8 cellular contexts compared by ENCODE assay signal in the genomic region with DNA sequence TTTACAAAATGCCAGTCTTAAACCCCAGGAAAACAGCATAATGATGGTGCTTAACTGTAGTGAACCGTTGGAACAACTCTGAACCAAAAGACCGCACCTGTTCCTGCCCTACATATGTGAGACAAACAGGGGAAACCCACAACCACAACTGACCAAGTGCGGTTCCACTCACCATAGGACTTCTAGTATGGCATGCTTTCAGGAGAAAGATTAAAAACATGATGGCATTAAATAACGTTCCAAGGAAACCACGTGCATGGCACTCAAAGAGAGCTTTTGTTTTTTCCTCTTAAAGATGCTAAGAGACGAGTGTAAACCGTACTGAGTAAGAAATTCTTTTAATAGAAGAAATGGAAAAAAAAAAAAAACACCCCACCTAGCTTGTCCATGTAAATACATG.
DNase-seq lines count a peak whose midpoint lies in the region; ATAC-seq and TF ChIP-seq lines count a peak whose summit lies in the region.

No MANE protein-coding gene starts in this region.

- no peak for TF ChIP-seq CTCF in CD8-positive, alpha-beta T cell (IDR thresholded peaks at IDR 0.05)
- TF ChIP-seq CTCF in left ventricle myocardium inferior (IDR thresholded peaks at IDR 0.05; ENCODE audit: borderline replicate concordance) = no peak

- H3K4me3 Mint-ChIP-seq in CD8-positive, alpha-beta T cell = peak overlapping the region; percentile 47
- H3K4me3 Mint-ChIP-seq in activated T-helper 2 cell treated with anti-CD3 and anti-CD28 coated beads, Interferon-gamma antibody, Interleukin-2, Interleukin-4, amounts not matched to agents 10 μg/mL and 5 μg/mL and 100 μg/mL, durations not matched to agents 14 hours and 24 hours and 36 hours (ENCODE audit: low read depth) = no peak overlapping the region

- peak in 5 of 7 experiments; percentile 1 to 50 (median 20) for DNase-seq in CD8-positive, alpha-beta T cell
- peak; percentile 42 for DNase-seq in activated T-helper 2 cell treated with anti-CD3 and anti-CD28 coated beads, Interferon-gamma antibody, Interleukin-2, Interleukin-4, amounts not matched to agents 10 μg/mL and 5 μg/mL and 100 μg/mL, durations not matched to agents 14 hours and 24 hours and 36 hours (ENCODE audit: low spot score)
- DNase-seq in left ventricle myocardium inferior (no peak), cerebellar nuclear complex (lab: John Stamatoyannopoulos, UW) (no peak), head of caudate nucleus (no peak), HuH-7 (ENCODE audit: low spot score) (no peak)

- POLR2A ChIA-PET in CD8-positive, alpha-beta T cell (lab: Charles Lee) = interaction anchor here (1.2 kb wide), 1 partner anchor 120 kb away, joined by 3 read pairs; a partner anchor contains a TSS

- no peaks in the 10 kb centered on the region for H3K27me3 ChIP-seq in CD8-positive, alpha-beta T cell (ENCODE audit: insufficient read depth, low read length)
- no peaks in the 10 kb centered on the region for H3K27me3 ChIP-seq in left ventricle myocardium inferior (ENCODE audit: low read depth)

- no peak for ATAC-seq in CD8-positive, alpha-beta T cell
- ATAC-seq in GM19395 (IDR thresholded peaks at IDR 0.05; ENCODE audit: unreplicated experiment) (peak; percentile 85), HG03175 (IDR thresholded peaks at IDR 0.05; ENCODE audit: unreplicated experiment) (peak; percentile 77)

- no peak overlapping the region for H3K4me3 ChIP-seq in CD8-positive, alpha-beta T cell (ENCODE audit: low read depth, low read length)
- no peak overlapping the region for H3K4me3 ChIP-seq in left ventricle myocardium inferior

- intact Hi-C loops in CD8-positive, alpha-beta T cell (cut with DNase I, micrococcal nuclease) = no loop called here
- intact Hi-C loops in activated T-helper 2 cell treated with anti-CD3 and anti-CD28 coated beads, Interferon-gamma antibody, Interleukin-2, Interleukin-4, amounts not matched to agents 10 μg/mL and 5 μg/mL and 100 μg/mL, durations not matched to agents 14 hours and 24 hours and 36 hours (cut with micrococcal nuclease) = loop anchor here (5.0 kb wide), 3 partner anchors 104 to 341 kb away; a partner anchor contains a TSS
- intact Hi-C loops in left ventricle myocardium inferior (cut with micrococcal nuclease) = no loop called here
- intact Hi-C loops in head of caudate nucleus (cut with DNase I) = no loop called here

- H3K27ac Mint-ChIP-seq in CD8-positive, alpha-beta T cell = no peak overlapping the region
- H3K27ac Mint-ChIP-seq in activated T-helper 2 cell treated with anti-CD3 and anti-CD28 coated beads, Interferon-gamma antibody, Interleukin-2, Interleukin-4, amounts not matched to agents 10 μg/mL and 5 μg/mL and 100 μg/mL, durations not matched to agents 14 hours and 24 hours and 36 hours = no peak overlapping the region

- no peaks in the 10 kb centered on the region for H3K27me3 Mint-ChIP-seq in CD8-positive, alpha-beta T cell (ENCODE audit: low read depth)
- H3K27me3 Mint-ChIP-seq in activated T-helper 2 cell treated with anti-CD3 and anti-CD28 coated beads, Interferon-gamma antibody, Interleukin-2, Interleukin-4, amounts not matched to agents 10 μg/mL and 5 μg/mL and 100 μg/mL, durations not matched to agents 14 hours and 24 hours and 36 hours (ENCODE audit: low read depth) = no peaks in the 10 kb centered on the region

- no peaks in the 10 kb centered on the region for H3K9me3 ChIP-seq in CD8-positive, alpha-beta T cell (ENCODE audit: low read length)
- H3K9me3 ChIP-seq in left ventricle myocardium inferior (replicated peaks) = no peaks in the 10 kb centered on the region

- CTCF ChIA-PET in CD8-positive, alpha-beta T cell (lab: Charles Lee) = interaction anchor here (1.4 kb wide), 1 partner anchor 9 kb away, joined by 3 read pairs; no protein-coding TSS in a partner anchor

- H3K36me3 ChIP-seq in CD8-positive, alpha-beta T cell (ENCODE audit: insufficient read depth, low read length) = no peaks in the 10 kb centered on the region
- peaks cover 23% of the 10 kb centered on the region for H3K36me3 ChIP-seq in left ventricle myocardium inferior

- H3K9me3 Mint-ChIP-seq in CD8-positive, alpha-beta T cell = no peaks in the 10 kb centered on the region
- peaks cover 8% of the 10 kb centered on the region for H3K9me3 Mint-ChIP-seq in activated T-helper 2 cell treated with anti-CD3 and anti-CD28 coated beads, Interferon-gamma antibody, Interleukin-2, Interleukin-4, amounts not matched to agents 10 μg/mL and 5 μg/mL and 100 μg/mL, durations not matched to agents 14 hours and 24 hours and 36 hours

- no peak overlapping the region for H3K27ac ChIP-seq in CD8-positive, alpha-beta T cell (ENCODE audit: low read depth, low read length)
- no peak overlapping the region for H3K27ac ChIP-seq in left ventricle myocardium inferior (replicated peaks)

- H3K4me1 ChIP-seq in CD8-positive, alpha-beta T cell (ENCODE audit: insufficient read depth, low read length) = peaks cover 17% of the 10 kb centered on the region
- H3K4me1 ChIP-seq in left ventricle myocardium inferior = peaks cover 12% of the 10 kb centered on the region

- H3K36me3 Mint-ChIP-seq in CD8-positive, alpha-beta T cell = peaks cover 17% of the 10 kb centered on the region
- peaks cover 29% of the 10 kb centered on the region for H3K36me3 Mint-ChIP-seq in activated T-helper 2 cell treated with anti-CD3 and anti-CD28 coated beads, Interferon-gamma antibody, Interleukin-2, Interleukin-4, amounts not matched to agents 10 μg/mL and 5 μg/mL and 100 μg/mL, durations not matched to agents 14 hours and 24 hours and 36 hours (ENCODE audit: low read depth)

- H3K4me1 Mint-ChIP-seq in CD8-positive, alpha-beta T cell (ENCODE audit: low read depth) = peaks cover 6% of the 10 kb centered on the region
- peaks cover 17% of the 10 kb centered on the region for H3K4me1 Mint-ChIP-seq in activated T-helper 2 cell treated with anti-CD3 and anti-CD28 coated beads, Interferon-gamma antibody, Interleukin-2, Interleukin-4, amounts not matched to agents 10 μg/mL and 5 μg/mL and 100 μg/mL, durations not matched to agents 14 hours and 24 hours and 36 hours (ENCODE audit: low read depth)

Comparison
In these comparisons a context has a peak if more than half of its experiments do, and no peak if none do; other contexts are left out.
1. DNase-seq: peak in CD8-positive, alpha-beta T cell (5 of 7) and activated T-helper 2 cell treated with anti-CD3 and anti-CD28 coated beads, Interferon-gamma antibody, Interleukin-2, Interleukin-4, amounts not matched to agents 10 μg/mL and 5 μg/mL and 100 μg/mL, durations not matched to agents 14 hours and 24 hours and 36 hours (single experiment); none in left ventricle myocardium inferior (single experiment), cerebellar nuclear complex (0 of 2), head of caudate nucleus (0 of 42) and HuH-7 (single experiment).